ENCODE assay signal across 1 cellular context in genomic region chr16:65805704-65806103, GRCh38.
DNase-seq lines count a peak whose midpoint lies in the region; ATAC-seq, FAIRE-seq and TF ChIP-seq lines count a peak whose summit lies in the region.
"Not testable (repeated sequence)": the region's sequence is repeated elsewhere in the genome, so short reads cannot be mapped to it uniquely, and the experiment has no call there.

No MANE protein-coding gene starts in this region.

- not testable (repeated sequence) for H3K27me3 ChIP-seq in K562 (ENCODE audit: control insufficient read depth in 2 of 2, insufficient read depth in 2 of 2, low read length in 2 of 2)

- TF ChIP-seq RAD21 in K562 (CRISPR knock-in tag; conservative IDR thresholded peaks at IDR 0.05 in 1 of 2, IDR thresholded peaks at IDR 0.05 in 1 of 2) = not testable (repeated sequence)

- FAIRE-seq in K562 (lab: Jason Lieb, UNC) = not testable (repeated sequence)

- H3K4me2 ChIP-seq in K562 (ENCODE audit: insufficient read depth, low read length) = not testable (repeated sequence)

- not testable (repeated sequence) for H4K20me1 ChIP-seq in K562 (replicated peaks; ENCODE audit: control insufficient read depth, insufficient read depth, low read length)

- not testable (repeated sequence) for ATAC-seq in K562

- not testable (repeated sequence) for DNase-seq in K562 (ENCODE audit: extremely low read depth in 1 of 4, low spot score in 3 of 4)

- not testable (repeated sequence) for H3K27ac ChIP-seq in K562 (ENCODE audit: extremely low read depth, low read depth, low read length)

- TF ChIP-seq EP300 in K562 (IDR thresholded peaks at IDR 0.05; ENCODE audit: low read length) = not testable (repeated sequence)

- CTCF ChIA-PET in K562 (lab: Yijun Ruan, JAX; ENCODE audit: low intra/inter-chr PET ratio) = not testable (repeated sequence)

- H3K79me2 ChIP-seq in K562 (ENCODE audit: control insufficient read depth, insufficient read depth, low read length) = not testable (repeated sequence)

- H3K9me1 ChIP-seq in K562 (ENCODE audit: control insufficient read depth, insufficient read depth, low read length) = not testable (repeated sequence)

- BruUV-seq in K562 (replicated peaks; lab: Mats Ljungman, UMichigan) = not testable (repeated sequence)

- H3K9ac ChIP-seq in K562 (ENCODE audit: insufficient read depth in 1 of 2, low read depth in 2 of 2, low read length in 2 of 2) = not testable (repeated sequence)

- not testable (repeated sequence) for H3K4me3 ChIP-seq in K562

- not testable (repeated sequence) for H3K9me3 ChIP-seq in K562 (replicated peaks; ENCODE audit: control insufficient read depth, insufficient read depth, low read depth, low read length)

- TF ChIP-seq POLR2A in K562 (conservative IDR thresholded peaks at IDR 0.05) = not testable (repeated sequence)

- POLR2A ChIA-PET in K562 (lab: Yijun Ruan, JAX) = not testable (repeated sequence)

- not testable (repeated sequence) for H3K4me1 ChIP-seq in K562 (replicated peaks in 1 of 2; ENCODE audit: control insufficient read depth in 2 of 2, insufficient read depth in 2 of 2, low read length in 2 of 2)

- H2AFZ ChIP-seq in K562 (ENCODE audit: low read depth, low read length) = not testable (repeated sequence)

- intact Hi-C loops in K562 (cut with micrococcal nuclease) = not testable (repeated sequence)

- H3K36me3 ChIP-seq in K562 (ENCODE audit: control insufficient read depth, insufficient read depth, low read length) = not testable (repeated sequence)

- TF ChIP-seq CTCF in K562 (IDR thresholded peaks at IDR 0.05 in 2 of 3, conservative IDR thresholded peaks at IDR 0.05 in 1 of 3; ENCODE audit: insufficient read depth in 2 of 3, low read depth in 1 of 3, low read length in 3 of 3) = not testable (repeated sequence)

- in situ Hi-C loops in K562 (cut with MboI) = not testable (repeated sequence)

TF ChIP-seq in K562, 482 proteins besides CTCF, POLR2A, EP300 and RAD21:
- peak; percentile 91 for TF ChIP-seq ZNF512 (tag; IDR thresholded peaks at IDR 0.05)
